Comparison of ENCODE assay signal across 8 cellular contexts in genomic region chr1:40612345-40612831, GRCh38. TPM values are rescaled to one million over a fixed set of nuclear protein-coding genes. Genes with fewer than 3 reads are reported as not detected.
DNase-seq lines count a peak whose midpoint lies in the region; ATAC-seq lines count a peak whose summit lies in the region.

No MANE protein-coding gene starts in this region.

- DNase-seq in AML-193 (lab: John Stamatoyannopoulos, UW) (peak; percentile 59 to 71), H4 (ENCODE audit: low spot score) (peak; percentile 57), NCI-H226 (peak; percentile 40), cerebellar cortex (ENCODE audit: low spot score) (peak; percentile 88), left lobe of liver (ENCODE audit: low spot score) (peak; percentile 75)
- peak; percentile 7 to 35 (median 28) for DNase-seq in stimulated activated CD4-positive, alpha-beta T cell treated with anti-CD3 and anti-CD28 coated beads, TNF-alpha, amount 100 ng/mL, for 1 hour (ENCODE audit: low read depth in 3 of 3, low spot score in 1 of 3)

- ATAC-seq in activated CD4-positive, CD25-positive, alpha-beta regulatory T cell treated with anti-CD3 and anti-CD28 coated beads, Interleukin-2, amount 50 U/mL, for 24 hours: peak; percentile 75 to 92
- peak; percentile 100 for ATAC-seq in left lobe of liver
- no peak for ATAC-seq in GM18517 (IDR thresholded peaks at IDR 0.05; ENCODE audit: unreplicated experiment)

RNA-seq across cellular contexts. Expression of gene RIMS3, which starts 53.1 kb away (rescaled TPM):
- 5.9 and 7.5 TPM in 2 replicates for total RNA-seq in H4 (2014; rRNA removed; shearing (Covaris generic))
- total RNA-seq in left lobe of liver: 1.0 TPM

Comparison
In these comparisons a context has a peak if more than half of its experiments do, and no peak if none do; other contexts are left out.
1. DNase-seq: peak in every context shown above with its lines; median percentile 88 in cerebellar cortex; 75 in left lobe of liver; 65 in AML-193; 57 in H4; 40 in NCI-H226; 28 in stimulated activated CD4-positive, alpha-beta T cell treated with anti-CD3 and anti-CD28 coated beads, TNF-alpha, amount 100 ng/mL, for 1 hour.